In the genomic region with DNA sequence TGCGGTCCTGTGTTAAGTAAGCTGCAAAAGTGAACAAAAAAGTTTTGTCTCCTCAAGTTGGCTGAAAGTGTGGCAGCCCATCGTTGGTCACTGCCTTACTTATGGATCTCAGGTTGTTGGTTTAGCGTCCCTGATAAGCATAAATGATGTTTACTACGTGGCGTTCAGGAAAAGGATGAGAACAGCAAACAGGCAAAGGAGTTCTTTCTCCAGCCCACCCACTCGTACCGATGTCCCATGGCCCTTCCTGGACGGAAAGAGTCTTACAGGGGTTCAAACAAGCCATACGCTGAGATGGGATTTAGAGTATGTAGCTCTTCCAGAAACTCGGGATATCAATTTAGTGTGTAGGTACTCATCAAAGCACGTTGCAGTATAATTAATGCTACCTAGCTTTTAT, we compare ENCODE assay signal across 9 cellular contexts. TPM values are rescaled to one million over a fixed set of nuclear protein-coding genes. Genes with fewer than 3 reads are reported as not detected.
A peak's percentile ranks its signal among the peaks of the same experiment; 100 is the strongest.
DNase-seq lines count a peak whose midpoint lies in the region; ATAC-seq and TF ChIP-seq lines count a peak whose summit lies in the region.
"Had no signal": no experiment of that assay in that cellular context is flagged by ENCODE, and none has a peak within 500 bp of the region (broad histone marks: within the 10 kb centered on the region; RNA-seq: fewer than 3 reads in every experiment).

No MANE protein-coding gene starts in this region.

- ATAC-seq in HG02970 (IDR thresholded peaks at IDR 0.05; ENCODE audit: low FRiP score, unreplicated experiment): no peak

- H3K36me3 Mint-ChIP-seq in T-helper 1 cell treated with Interleukin-12 subunit alpha and Interleukin-12 subunit beta and Interleukin-4 antibody, amounts not matched to agents 30 μg/mL and 1 μg/mL, for 36 hours (ENCODE audit: low read depth): peaks cover 16% of the 10 kb centered on the region

- H3K27ac Mint-ChIP-seq in T-helper 1 cell treated with Interleukin-12 subunit alpha and Interleukin-12 subunit beta and Interleukin-4 antibody, amounts not matched to agents 30 μg/mL and 1 μg/mL, for 36 hours: peak overlapping the region; percentile 83

- peak overlapping the region; percentile 82 for H3K4me3 Mint-ChIP-seq in T-helper 1 cell treated with Interleukin-12 subunit alpha and Interleukin-12 subunit beta and Interleukin-4 antibody, amounts not matched to agents 30 μg/mL and 1 μg/mL, for 36 hours

- no peak for DNase-seq in T-helper 1 cell
- DNase-seq in substantia nigra (lab: John Stamatoyannopoulos, UW): no peak
- DNase-seq in AG08395 (ENCODE audit: low spot score): no peak
- no peak for DNase-seq in dermis blood vessel endothelial cell

- peaks cover 9% of the 10 kb centered on the region for H3K4me1 ChIP-seq in iPS-15b (ENCODE audit: control insufficient read depth, insufficient read depth, low read length)

- H3K9me3 ChIP-seq in iPS-15b (ENCODE audit: control insufficient read depth, insufficient read depth, low read length): no peaks in the 10 kb centered on the region

- H3K4me3 ChIP-seq in WI38 (ENCODE audit: low read depth, low read length) (peak overlapping the region; percentile 95; the same call in 1 of the 2 replicates), iPS-15b (ENCODE audit: low read depth, low read length) (peak overlapping the region; percentile 45)

- TF ChIP-seq CTCF in WI38 (IDR thresholded peaks at IDR 0.05; ENCODE audit: low read depth, low read length): no peak

- peaks cover 37% of the 10 kb centered on the region for H3K4me1 Mint-ChIP-seq in T-helper 1 cell treated with Interleukin-12 subunit alpha and Interleukin-12 subunit beta and Interleukin-4 antibody, amounts not matched to agents 30 μg/mL and 1 μg/mL, for 36 hours (ENCODE audit: low read depth)

- no peaks in the 10 kb centered on the region for H3K27me3 ChIP-seq in iPS-15b (ENCODE audit: control insufficient read depth, insufficient read depth, low read length)
- H3K27me3 ChIP-seq: foreskin keratinocyte had no signal

- peaks cover 10% of the 10 kb centered on the region for H3K9me3 Mint-ChIP-seq in T-helper 1 cell treated with Interleukin-12 subunit alpha and Interleukin-12 subunit beta and Interleukin-4 antibody, amounts not matched to agents 30 μg/mL and 1 μg/mL, for 36 hours

- peak overlapping the region; percentile 66 for H3K27ac ChIP-seq in substantia nigra (ENCODE audit: low read depth, low read length, poor library complexity, severe bottlenecking)

- no peaks in the 10 kb centered on the region for H3K27me3 Mint-ChIP-seq in T-helper 1 cell treated with Interleukin-12 subunit alpha and Interleukin-12 subunit beta and Interleukin-4 antibody, amounts not matched to agents 30 μg/mL and 1 μg/mL, for 36 hours (ENCODE audit: low read depth)

- no peak overlapping the region for H3K9ac ChIP-seq in iPS-15b (ENCODE audit: low read depth, low read length)

- H3K36me3 ChIP-seq in iPS-15b (ENCODE audit: control insufficient read depth, insufficient read depth, low read length): no peaks in the 10 kb centered on the region

RNA-seq across cellular contexts. Expression of a gene that starts 0.5 kb away (rescaled TPM):
- total RNA-seq in dermis blood vessel endothelial cell: 13.3 and 20.4 TPM in 2 replicates
